In the genomic region with DNA sequence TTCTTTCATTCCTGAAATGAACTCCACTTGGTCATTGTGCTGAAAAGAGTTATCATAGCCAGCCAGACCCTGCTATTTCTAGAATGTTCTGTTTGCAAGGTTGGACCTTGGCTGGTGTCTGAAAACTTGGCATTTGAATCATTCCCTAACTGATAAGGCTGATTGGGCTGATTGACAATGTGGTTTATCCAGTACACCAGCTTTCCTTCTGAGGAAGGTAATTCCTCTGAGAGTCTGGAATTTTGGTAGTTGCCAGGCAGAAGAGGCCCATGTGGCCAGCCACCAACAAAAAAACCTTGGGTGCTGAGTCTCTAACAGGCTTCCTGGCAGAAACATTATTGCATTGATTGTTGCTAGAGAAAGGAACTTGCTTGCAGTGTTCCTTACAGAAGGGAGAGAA, we compare ENCODE assay signal across 23 cellular contexts. TPM values are rescaled to one million over a fixed set of nuclear protein-coding genes. Genes with fewer than 3 reads are reported as not detected.
DNase-seq lines count a peak whose midpoint lies in the region; ATAC-seq and TF ChIP-seq lines count a peak whose summit lies in the region.
"Had no signal": no experiment of that assay in that cellular context is flagged by ENCODE, and none has a peak within 500 bp of the region (broad histone marks: within the 10 kb centered on the region; RNA-seq: fewer than 3 reads in every experiment).

No MANE protein-coding gene starts in this region.

- intact Hi-C loops in OCI-LY7 (cut with micrococcal nuclease; ENCODE audit: unreplicated experiment) = loop anchor here (5.0 to 10.0 kb wide), 2 partner anchors 115 to 1313 kb away; a partner anchor contains a TSS
- intact Hi-C loops in body of pancreas (cut with DNase I) = no loop called here

- no peaks in the 10 kb centered on the region for H3K27me3 Mint-ChIP-seq in T-helper 2 cell treated with Interferon-gamma antibody and Interleukin-4, amounts not matched to agents 5 μg/mL and 100 μg/mL, for 36 hours (ENCODE audit: low read depth)
- no peaks in the 10 kb centered on the region for H3K27me3 Mint-ChIP-seq in activated CD4-positive, alpha-beta T cell treated with anti-CD3 and anti-CD28 coated beads, Interleukin-2, amount 10 ng/mL, durations not matched to agents 7 days and 5 days
- H3K27me3 Mint-ChIP-seq: CD8-positive, alpha-beta memory T cell had no signal

- no TSS peak for BruUV-seq in OCI-LY7 (replicated peaks; lab: Mats Ljungman, UMichigan)

- H3K4me2 ChIP-seq in OCI-LY7 (ENCODE audit: low read length) = peak overlapping the region; percentile 87
- H3K4me2 ChIP-seq: A549, BLaER1 had no signal

- H3K9me2 ChIP-seq in OCI-LY7 (ENCODE audit: insufficient read depth, low read length) = no peaks in the 10 kb centered on the region

- no peaks in the 10 kb centered on the region for H3K9me3 Mint-ChIP-seq in stimulated activated effector memory CD8-positive, alpha-beta T cell treated with anti-CD3 and anti-CD28 coated beads, Interleukin-12 subunit alpha, Interleukin-12 subunit beta, amount 100 ng/mL, for 72 hours
- H3K9me3 Mint-ChIP-seq in T-helper 2 cell treated with Interferon-gamma antibody and Interleukin-4, amounts not matched to agents 5 μg/mL and 100 μg/mL, for 36 hours = no peaks in the 10 kb centered on the region
- H3K9me3 Mint-ChIP-seq in activated CD4-positive, alpha-beta T cell treated with anti-CD3 and anti-CD28 coated beads, Interleukin-2, amount 10 ng/mL, durations not matched to agents 7 days and 5 days = no peaks in the 10 kb centered on the region

- POLR2A ChIA-PET in OCI-LY7 (lab: Charles Lee) = interaction anchor here (1.0 to 2.3 kb wide), 3 partner anchors 13 to 22 kb away, joined by 3 to 9 read pairs (median 7); no protein-coding TSS in a partner anchor
- POLR2A ChIA-PET in activated CD4-positive, alpha-beta T cell treated with anti-CD3 and anti-CD28 coated beads, Interleukin-2, amount 10 ng/mL, durations not matched to agents 7 days and 5 days (lab: Charles Lee) = no interaction called here

- H2AFZ ChIP-seq in OCI-LY7 (ENCODE audit: low read length) = no peak overlapping the region; the same call in 1 of the 2 replicates
- H2AFZ ChIP-seq: GM23248 had no signal

- no peaks in the 10 kb centered on the region for H3K79me2 ChIP-seq in OCI-LY7 (ENCODE audit: insufficient read depth, low read depth, low read length)

- H3K4me3 Mint-ChIP-seq in stimulated activated effector memory CD8-positive, alpha-beta T cell treated with anti-CD3 and anti-CD28 coated beads, Interleukin-12 subunit alpha, Interleukin-12 subunit beta, amount 100 ng/mL, for 72 hours = no peak overlapping the region
- H3K4me3 Mint-ChIP-seq in T-helper 2 cell treated with Interferon-gamma antibody and Interleukin-4, amounts not matched to agents 5 μg/mL and 100 μg/mL, for 36 hours = no peak overlapping the region
- H3K4me3 Mint-ChIP-seq in activated CD4-positive, alpha-beta T cell treated with anti-CD3 and anti-CD28 coated beads, Interleukin-2, amount 10 ng/mL, durations not matched to agents 7 days and 5 days = no peak overlapping the region
- H3K4me3 Mint-ChIP-seq: CD8-positive, alpha-beta memory T cell had no signal

- H3K4me3 ChIP-seq in GM08714 (ENCODE audit: low read length) = peak overlapping the region; percentile 56; the same call in 1 of the 2 replicates
- peak overlapping the region; percentile 47 for H3K4me3 ChIP-seq in OCI-LY7 (ENCODE audit: low read depth, low read length, poor library complexity, severe bottlenecking)
- no peak overlapping the region for H3K4me3 ChIP-seq in body of pancreas
- H3K4me3 ChIP-seq: A549, BLaER1, GM23248, HAP-1 had no signal

- H3K27ac ChIP-seq in OCI-LY7 (ENCODE audit: low read depth, low read length, poor library complexity, severe bottlenecking) (peak overlapping the region; percentile 99), body of pancreas (peak overlapping the region; percentile 24 to 57 (median 36))
- H3K27ac ChIP-seq: A549, BLaER1, GM23248, HL-60, RWPE1 had no signal

- TF ChIP-seq POLR2A in body of pancreas (IDR thresholded peaks at IDR 0.05) = peak in 1 of 3 donors; percentile 21

- peaks cover 23% of the 10 kb centered on the region for H3K4me1 Mint-ChIP-seq in stimulated activated effector memory CD8-positive, alpha-beta T cell treated with anti-CD3 and anti-CD28 coated beads, Interleukin-12 subunit alpha, Interleukin-12 subunit beta, amount 100 ng/mL, for 72 hours
- H3K4me1 Mint-ChIP-seq in T-helper 2 cell treated with Interferon-gamma antibody and Interleukin-4, amounts not matched to agents 5 μg/mL and 100 μg/mL, for 36 hours (ENCODE audit: low read depth) = peaks cover 10% of the 10 kb centered on the region
- H3K4me1 Mint-ChIP-seq in activated CD4-positive, alpha-beta T cell treated with anti-CD3 and anti-CD28 coated beads, Interleukin-2, amount 10 ng/mL, durations not matched to agents 7 days and 5 days = peaks cover 16% of the 10 kb centered on the region

- H4K20me1 ChIP-seq in OCI-LY7 (ENCODE audit: insufficient read depth, low read length) = no peaks in the 10 kb centered on the region
- H4K20me1 ChIP-seq: BLaER1 had no signal

- H3K36me3 ChIP-seq in OCI-LY7 (ENCODE audit: insufficient read depth, low read length) (peaks cover 43% of the 10 kb centered on the region), body of pancreas (replicated peaks in 1 of 2; ENCODE audit: insufficient read depth in 1 of 2, low read depth in 2 of 2) (peaks cover 0 to 7% of the 10 kb centered on the region in 2 donors)
- H3K36me3 ChIP-seq: HAP-1 had no signal

- H3K9me3 ChIP-seq in OCI-LY7 (ENCODE audit: low read length) (peaks cover 22% of the 10 kb centered on the region), body of pancreas (no peaks in the 10 kb centered on the region)
- H3K9me3 ChIP-seq: A549, BLaER1, HAP-1 had no signal

- peaks cover 36% of the 10 kb centered on the region for H3K36me3 Mint-ChIP-seq in stimulated activated effector memory CD8-positive, alpha-beta T cell treated with anti-CD3 and anti-CD28 coated beads, Interleukin-12 subunit alpha, Interleukin-12 subunit beta, amount 100 ng/mL, for 72 hours
- H3K36me3 Mint-ChIP-seq in T-helper 2 cell treated with Interferon-gamma antibody and Interleukin-4, amounts not matched to agents 5 μg/mL and 100 μg/mL, for 36 hours (ENCODE audit: low read depth) = peaks cover 16% of the 10 kb centered on the region
- peaks cover 13% of the 10 kb centered on the region for H3K36me3 Mint-ChIP-seq in activated CD4-positive, alpha-beta T cell treated with anti-CD3 and anti-CD28 coated beads, Interleukin-2, amount 10 ng/mL, durations not matched to agents 7 days and 5 days (ENCODE audit: low read depth)

- CTCF ChIA-PET in OCI-LY7 (lab: Charles Lee; ENCODE audit: unreplicated experiment) = no interaction called here
- CTCF ChIA-PET in activated CD4-positive, alpha-beta T cell treated with anti-CD3 and anti-CD28 coated beads, Interleukin-2, amount 10 ng/mL, durations not matched to agents 7 days and 5 days (lab: Charles Lee) = interaction anchor here (0.8 kb wide), 2 partner anchors 19 kb away, joined by 3 read pairs; no protein-coding TSS in a partner anchor

- H3K27ac Mint-ChIP-seq in stimulated activated effector memory CD8-positive, alpha-beta T cell treated with anti-CD3 and anti-CD28 coated beads, Interleukin-12 subunit alpha, Interleukin-12 subunit beta, amount 100 ng/mL, for 72 hours = peak overlapping the region; percentile 41
- no peak overlapping the region for H3K27ac Mint-ChIP-seq in T-helper 2 cell treated with Interferon-gamma antibody and Interleukin-4, amounts not matched to agents 5 μg/mL and 100 μg/mL, for 36 hours
- H3K27ac Mint-ChIP-seq in activated CD4-positive, alpha-beta T cell treated with anti-CD3 and anti-CD28 coated beads, Interleukin-2, amount 10 ng/mL, durations not matched to agents 7 days and 5 days = no peak overlapping the region

- DNase-seq in OCI-LY7 (ENCODE audit: low spot score) = no peak
- DNase-seq in body of pancreas = peak; percentile 68 to 82 (median 75)
- no peak for DNase-seq in stimulated activated effector memory CD8-positive, alpha-beta T cell treated with anti-CD3 and anti-CD28 coated beads, Interleukin-12 subunit alpha, Interleukin-12 subunit beta, amount 100 ng/mL, for 72 hours (ENCODE audit: low spot score in 2 of 2)
- no peak for DNase-seq in T-helper 2 cell treated with Interferon-gamma antibody and Interleukin-4, amounts not matched to agents 5 μg/mL and 100 μg/mL, for 36 hours (ENCODE audit: low spot score)
- DNase-seq in activated CD4-positive, alpha-beta T cell treated with anti-CD3 and anti-CD28 coated beads, Interleukin-2, amount 10 ng/mL, durations not matched to agents 7 days and 5 days = no peak
- DNase-seq in C1 segment of cervical spinal cord (lab: John Stamatoyannopoulos, UW) = no peak
- no peak for DNase-seq in epidermal melanocyte (ENCODE audit: insufficient read length, low spot score)
- DNase-seq: CD8-positive, alpha-beta memory T cell; DMS79; GM23248; NCI-H1092; NCI-H146; NCI-H2081; NCI-H446 treated with DMSO at 0.1 percent for 48 hours; NCI-H69; SIG-M5 had no signal

- H3K4me1 ChIP-seq in OCI-LY7 (ENCODE audit: insufficient read depth, low read length, poor library complexity, severe bottlenecking) (peaks cover 91% of the 10 kb centered on the region), body of pancreas (peaks cover 66% of the 10 kb centered on the region)
- H3K4me1 ChIP-seq: A549, BLaER1 had no signal

- no peaks in the 10 kb centered on the region for H3K27me3 ChIP-seq in body of pancreas
- H3K27me3 ChIP-seq: BLaER1 had no signal

- ATAC-seq in body of pancreas = peak; percentile 92
- no peak for ATAC-seq in stimulated activated effector memory CD8-positive, alpha-beta T cell treated with anti-CD3 and anti-CD28 coated beads, Interleukin-12 subunit alpha, Interleukin-12 subunit beta, amount 100 ng/mL, for 72 hours
- ATAC-seq: A549, SK-N-SH treated with all-trans-retinoic acid at 6 μM for 48 hours had no signal

- TF ChIP-seq CTCF in OCI-LY7 (conservative IDR thresholded peaks at IDR 0.05; ENCODE audit: low read length) (no peak), body of pancreas (IDR thresholded peaks at IDR 0.05) (no peak)

RNA-seq across cellular contexts. Expression of a gene that starts 15.3 kb away (rescaled TPM):
- total RNA-seq in OCI-LY7 (2014; rRNA removed; shearing (Covaris generic)) = 97.5 and 106 TPM in 2 replicates
- total RNA-seq in OCI-LY7 (2022) (234 and 279 TPM in 2 replicates), body of pancreas (100 to 1,000 TPM in 1 of 2 donors, 10 to 100 TPM in 1; 86.6 to 104 TPM)
- total RNA-seq in activated CD4-positive, alpha-beta T cell treated with anti-CD3 and anti-CD28 coated beads, Interleukin-2, amount 10 ng/mL, durations not matched to agents 7 days and 5 days = 100 to 1,000 TPM; 104 to 116 TPM

RNA-seq across cellular contexts. Expression of a gene that starts 15.6 kb away (rescaled TPM):
- total RNA-seq in OCI-LY7 (2014; rRNA removed; shearing (Covaris generic)) = 22.2 and 26.5 TPM in 2 replicates
- total RNA-seq in OCI-LY7 (2022) = 35.2 and 35.3 TPM in 2 replicates
- 10 to 100 TPM; 52.1 to 58.6 TPM for total RNA-seq in body of pancreas
- 10 to 100 TPM; 21.2 to 30.5 TPM for total RNA-seq in activated CD4-positive, alpha-beta T cell treated with anti-CD3 and anti-CD28 coated beads, Interleukin-2, amount 10 ng/mL, durations not matched to agents 7 days and 5 days

Comparison
In these comparisons a context has a peak if more than half of its experiments do, and no peak if none do; other contexts are left out.
1. H3K4me3 ChIP-seq: peak in GM08714 (single experiment) and OCI-LY7 (single experiment); none in body of pancreas (0 of 2).
2. DNase-seq: peak in body of pancreas (4 of 4); none in OCI-LY7 (single experiment), stimulated activated effector memory CD8-positive, alpha-beta T cell treated with anti-CD3 and anti-CD28 coated beads, Interleukin-12 subunit alpha, Interleukin-12 subunit beta, amount 100 ng/mL, for 72 hours (0 of 2), T-helper 2 cell treated with Interferon-gamma antibody and Interleukin-4, amounts not matched to agents 5 μg/mL and 100 μg/mL, for 36 hours (single experiment), activated CD4-positive, alpha-beta T cell treated with anti-CD3 and anti-CD28 coated beads, Interleukin-2, amount 10 ng/mL, durations not matched to agents 7 days and 5 days (single experiment), C1 segment of cervical spinal cord (0 of 14) and epidermal melanocyte (single experiment).